Comparison of ENCODE assay signal across 26 cellular contexts in genomic region chr9:136609838-136610311, GRCh38. TPM values are rescaled to one million over a fixed set of nuclear protein-coding genes. Genes with fewer than 3 reads are reported as not detected.
DNase-seq lines count a peak whose midpoint lies in the region; ATAC-seq and TF ChIP-seq lines count a peak whose summit lies in the region.
"Had no signal": no experiment of that assay in that cellular context is flagged by ENCODE, and none has a peak within 500 bp of the region (broad histone marks: within the 10 kb centered on the region; RNA-seq: fewer than 3 reads in every experiment).

No MANE protein-coding gene starts in this region.

- peaks cover 34% of the 10 kb centered on the region for H3K4me1 Mint-ChIP-seq in neural progenitor cell
- H3K4me1 Mint-ChIP-seq: activated CD4-positive, alpha-beta T cell treated with anti-CD3 and anti-CD28 coated beads, Interleukin-2, amount 10 ng/mL, durations not matched to agents 7 days and 5 days; naive thymus-derived CD4-positive, alpha-beta T cell had no signal

- H3K36me3 ChIP-seq in KOPT-K1 (ENCODE audit: insufficient read depth, low read length) (no peaks in the 10 kb centered on the region), neural progenitor cell (no peaks in the 10 kb centered on the region)
- H3K36me3 ChIP-seq: right atrium auricular region, thyroid gland had no signal

- H2AFZ ChIP-seq in neural progenitor cell (replicated peaks) = no peak overlapping the region

- no peaks in the 10 kb centered on the region for H3K9me3 Mint-ChIP-seq in neural progenitor cell
- H3K9me3 Mint-ChIP-seq: activated CD4-positive, alpha-beta T cell treated with anti-CD3 and anti-CD28 coated beads, Interleukin-2, amount 10 ng/mL, durations not matched to agents 7 days and 5 days; activated T-helper 1 cell treated with anti-CD3 and anti-CD28 coated beads, Interleukin-12 subunit alpha, Interleukin-12 subunit beta, Interleukin-2, Interleukin-4 antibody, amounts not matched to agents 30 ng/mL and 10 ng/mL and 1 ng/mL, durations not matched to agents 14 hours and 24 hours and 36 hours; dendritic cell treated with granulocyte-macrophage colony-stimulating factor and Interleukin-4, amounts not matched to agents 40 ng/mL and 50 ng/mL, for 4 days; naive thymus-derived CD4-positive, alpha-beta T cell; stimulated activated naive CD8-positive, alpha-beta T cell treated with anti-CD3 and anti-CD28 coated beads, Interleukin-15, Interleukin-2, amounts not matched to agents 100 ng/mL and 50 ng/mL, for 24 hours had no signal

- H3K27me3 Mint-ChIP-seq in neural progenitor cell (ENCODE audit: insufficient read depth, low read depth) = peaks cover 5% of the 10 kb centered on the region
- H3K27me3 Mint-ChIP-seq: activated CD4-positive, alpha-beta T cell treated with anti-CD3 and anti-CD28 coated beads, Interleukin-2, amount 10 ng/mL, durations not matched to agents 7 days and 5 days had no signal

- no peaks in the 10 kb centered on the region for H4K20me1 ChIP-seq in neural progenitor cell (ENCODE audit: low read depth)

- H3K4me3 ChIP-seq in neural progenitor cell = no peak overlapping the region
- H3K4me3 ChIP-seq: right atrium auricular region, thyroid gland had no signal

- H3K27ac ChIP-seq in KOPT-K1 (ENCODE audit: low read depth, low read length, poor library complexity, severe bottlenecking) = peak overlapping the region; percentile 5
- no peak overlapping the region for H3K27ac ChIP-seq in neural progenitor cell
- H3K27ac ChIP-seq: right atrium auricular region, thyroid gland had no signal

- H3K36me3 Mint-ChIP-seq in neural progenitor cell = no peaks in the 10 kb centered on the region
- H3K36me3 Mint-ChIP-seq: naive thymus-derived CD4-positive, alpha-beta T cell had no signal

- peak overlapping the region; percentile 43 for H3K4me3 Mint-ChIP-seq in neural progenitor cell
- H3K4me3 Mint-ChIP-seq: activated CD4-positive, alpha-beta T cell treated with anti-CD3 and anti-CD28 coated beads, Interleukin-2, amount 10 ng/mL, durations not matched to agents 7 days and 5 days; activated T-helper 1 cell treated with anti-CD3 and anti-CD28 coated beads, Interleukin-12 subunit alpha, Interleukin-12 subunit beta, Interleukin-2, Interleukin-4 antibody, amounts not matched to agents 30 ng/mL and 10 ng/mL and 1 ng/mL, durations not matched to agents 14 hours and 24 hours and 36 hours; dendritic cell treated with granulocyte-macrophage colony-stimulating factor and Interleukin-4, amounts not matched to agents 40 ng/mL and 50 ng/mL, for 4 days; naive thymus-derived CD4-positive, alpha-beta T cell; stimulated activated naive CD8-positive, alpha-beta T cell treated with anti-CD3 and anti-CD28 coated beads, Interleukin-15, Interleukin-2, amounts not matched to agents 100 ng/mL and 50 ng/mL, for 24 hours had no signal

- H3K79me2 ChIP-seq in neural progenitor cell (ENCODE audit: low read depth) = no peaks in the 10 kb centered on the region

- H3K9me3 ChIP-seq in KOPT-K1 (ENCODE audit: insufficient read depth, low read length, poor library complexity, severe bottlenecking) (no peaks in the 10 kb centered on the region), neural progenitor cell (ENCODE audit: low read depth) (no peaks in the 10 kb centered on the region)
- H3K9me3 ChIP-seq: Caco-2, right atrium auricular region, thyroid gland had no signal

- TF ChIP-seq CTCF in neural progenitor cell (IDR thresholded peaks at IDR 0.05) = no peak

- DNase-seq in NCI-H1417 (lab: John Stamatoyannopoulos, UW) (peak in 2 of 3 experiments; percentile 36 to 61), NCI-H1417 treated with DMSO at 0.1 percent for 48 hours (lab: John Stamatoyannopoulos, UW) (no peak), NCI-H69 (lab: John Stamatoyannopoulos, UW) (peak; percentile 80), neural progenitor cell (ENCODE audit: low spot score) (no peak), inferior parietal cortex (ENCODE audit: extremely low spot score) (no peak)
- DNase-seq in stimulated activated naive CD4-positive, alpha-beta T cell treated with Interleukin-2 at 50 U/mL for 16 hours (lab: John Stamatoyannopoulos, UW) = no peak
- DNase-seq: activated CD4-positive, alpha-beta T cell treated with anti-CD3 and anti-CD28 coated beads, Interleukin-2, amount 10 ng/mL, durations not matched to agents 7 days and 5 days; activated naive CD4-positive, alpha-beta T cell treated with anti-CD3 and anti-CD28 coated beads, Interleukin-2, amount 50 U/mL, for 16 hours; AML-193; aorta; Caco-2; caudate nucleus; glutamatergic neuron; HCEC 1CT; mesendoderm; naive thymus-derived CD4-positive, alpha-beta T cell; NK-92 treated with Interleukin-12 subunit alpha and Interleukin-12 subunit beta, amount 100 ng/mL, for 24 hours; stimulated activated CD4-positive, alpha-beta T cell treated with anti-CD3 and anti-CD28 coated beads, Interleukin-4, amount 100 ng/mL, for 4 hours; T-helper 2 cell; thyroid gland had no signal

- no peak overlapping the region for H3K9ac ChIP-seq in neural progenitor cell

- H3F3A ChIP-seq in neural progenitor cell (ENCODE audit: low read depth) = no peaks in the 10 kb centered on the region

- H3K4me1 ChIP-seq in neural progenitor cell = peaks cover 29% of the 10 kb centered on the region

- no peak overlapping the region for H3K4me2 ChIP-seq in neural progenitor cell

- H3K27ac Mint-ChIP-seq in neural progenitor cell = no peak overlapping the region
- H3K27ac Mint-ChIP-seq: activated CD4-positive, alpha-beta T cell treated with anti-CD3 and anti-CD28 coated beads, Interleukin-2, amount 10 ng/mL, durations not matched to agents 7 days and 5 days; activated T-helper 1 cell treated with anti-CD3 and anti-CD28 coated beads, Interleukin-12 subunit alpha, Interleukin-12 subunit beta, Interleukin-2, Interleukin-4 antibody, amounts not matched to agents 30 ng/mL and 10 ng/mL and 1 ng/mL, durations not matched to agents 14 hours and 24 hours and 36 hours; dendritic cell treated with granulocyte-macrophage colony-stimulating factor and Interleukin-4, amounts not matched to agents 40 ng/mL and 50 ng/mL, for 4 days; stimulated activated naive CD8-positive, alpha-beta T cell treated with anti-CD3 and anti-CD28 coated beads, Interleukin-15, Interleukin-2, amounts not matched to agents 100 ng/mL and 50 ng/mL, for 24 hours had no signal

- no peak for ATAC-seq in HG02588 (IDR thresholded peaks at IDR 0.05; ENCODE audit: unreplicated experiment)
- ATAC-seq: naive thymus-derived CD4-positive, alpha-beta T cell had no signal

- no peaks in the 10 kb centered on the region for H3K27me3 ChIP-seq in neural progenitor cell
- H3K27me3 ChIP-seq: right atrium auricular region, thyroid gland had no signal

RNA-seq across cellular contexts. Expression of gene EGFL7, which starts 52.8 kb away (rescaled TPM):
- 16.5 and 47.4 TPM in 2 replicates for total RNA-seq in neural progenitor cell (ENCODE audit: low replicate concordance)

Comparison
In these comparisons a context has a peak if more than half of its experiments do, and no peak if none do; other contexts are left out.
1. DNase-seq: peak in NCI-H1417 (2 of 3) and NCI-H69 (single experiment); none in NCI-H1417 treated with DMSO at 0.1 percent for 48 hours (single experiment), neural progenitor cell (single experiment), stimulated activated naive CD4-positive, alpha-beta T cell treated with Interleukin-2 at 50 U/mL for 16 hours (single experiment) and inferior parietal cortex (single experiment).